12 cellular contexts compared by ENCODE assay signal in genomic region chr4:52868138-52868537, GRCh38. TPM values are rescaled to one million over a fixed set of nuclear protein-coding genes. Genes with fewer than 3 reads are reported as not detected.
DNase-seq lines count a peak whose midpoint lies in the region; ATAC-seq, FAIRE-seq and TF ChIP-seq lines count a peak whose summit lies in the region.
"Had no signal": no experiment of that assay in that cellular context is flagged by ENCODE, and none has a peak within 500 bp of the region (broad histone marks: within the 10 kb centered on the region; RNA-seq: fewer than 3 reads in every experiment).

No MANE protein-coding gene starts in this region.

- no peak for FAIRE-seq in small intestine (lab: Jason Lieb, UNC)
- FAIRE-seq: GM19239, islet of Langerhans had no signal

- WGBS in right lobe of liver (ENCODE audit: insufficient coverage, low coverage, low lambda C conversion rate, missing lambda C conversion rate), result 78% methylated on average over 3 of the region's 8 CpGs
- WGBS in small intestine, 3 donors, result 71 to 85% (median 76%) methylated on average over 8 of the region's 8 CpGs

- TF ChIP-seq POLR2A in right lobe of liver (IDR thresholded peaks at IDR 0.05), result no peak

- intact Hi-C loops in right lobe of liver (cut with DNase I), result no loop called here
- intact Hi-C loops in upper lobe of right lung (cut with DNase I), result loop anchor here (10.0 kb wide), 1 partner anchor 123 kb away; no protein-coding TSS in a partner anchor

- peak overlapping the region; percentile 44 for H3K4me3 ChIP-seq in coronary artery
- H3K4me3 ChIP-seq in right lobe of liver, result no peak overlapping the region
- no peak overlapping the region for H3K4me3 ChIP-seq in upper lobe of right lung
- no peak overlapping the region for H3K4me3 ChIP-seq in small intestine (ENCODE audit: low read depth in 1 of 2, low read length in 2 of 2)

- H3K9me3 ChIP-seq in right lobe of liver (no peaks in the 10 kb centered on the region), upper lobe of right lung (no peaks in the 10 kb centered on the region), small intestine (ENCODE audit: control insufficient read depth, low read depth) (no peaks in the 10 kb centered on the region)

- H3K27ac ChIP-seq in coronary artery (peak overlapping the region; percentile 76 to 91), right lobe of liver (no peak overlapping the region), upper lobe of right lung (no peak overlapping the region), small intestine (ENCODE audit: low read depth in 1 of 2, low read length in 1 of 2) (no peak overlapping the region)
- H3K27ac ChIP-seq: WERI-Rb-1 had no signal

- peaks cover 0 to 8% (median 0%) of the 10 kb centered on the region in 4 donors for H3K4me1 ChIP-seq in right lobe of liver
- peaks cover 17% of the 10 kb centered on the region for H3K4me1 ChIP-seq in upper lobe of right lung
- H3K4me1 ChIP-seq in small intestine (ENCODE audit: control insufficient read depth in 2 of 2, insufficient read depth in 1 of 2, low read depth in 1 of 2, low read length in 1 of 2), result peaks cover 0 to 4% of the 10 kb centered on the region in 2 donors

- H3K36me3 ChIP-seq in right lobe of liver, result no peaks in the 10 kb centered on the region
- no peaks in the 10 kb centered on the region for H3K36me3 ChIP-seq in upper lobe of right lung
- H3K36me3 ChIP-seq in small intestine (ENCODE audit: control insufficient read depth in 2 of 2, insufficient read depth in 2 of 2, low read length in 2 of 2), result peaks cover 0 to 2% of the 10 kb centered on the region in 2 donors
- H3K36me3 ChIP-seq: WERI-Rb-1 had no signal

- ATAC-seq in right lobe of liver (peak in 3 of 4 donors; percentile 20 to 35 (median 28)), upper lobe of right lung (peak; percentile 76), GM21381 (IDR thresholded peaks at IDR 0.05; ENCODE audit: unreplicated experiment) (no peak)

- TF ChIP-seq CTCF in coronary artery (IDR thresholded peaks at IDR 0.05), result no peak
- TF ChIP-seq CTCF in right lobe of liver (IDR thresholded peaks at IDR 0.05), result no peak
- peak; percentile 10 for TF ChIP-seq CTCF in upper lobe of right lung (IDR thresholded peaks at IDR 0.05)

- DNase-seq in NCI-H345 (lab: John Stamatoyannopoulos, UW), result peak; percentile 25
- DNase-seq in NCI-H345 treated with DMSO at 0.1 percent for 48 hours (lab: John Stamatoyannopoulos, UW; ENCODE audit: unreplicated experiment), result no peak
- no peak for DNase-seq in coronary artery (ENCODE audit: low spot score)
- no peak for DNase-seq in right lobe of liver
- DNase-seq in upper lobe of right lung, result peak; percentile 63
- no peak for DNase-seq in NCI-H2196 treated with DMSO at 0.1 percent for 48 hours (lab: John Stamatoyannopoulos, UW; ENCODE audit: unreplicated experiment)
- no peak for DNase-seq in small intestine
- DNase-seq: activated naive CD4-positive, alpha-beta T cell; WERI-Rb-1 had no signal

- H3K27me3 ChIP-seq in right lobe of liver, result no peaks in the 10 kb centered on the region
- H3K27me3 ChIP-seq in upper lobe of right lung, result peaks cover 4% of the 10 kb centered on the region
- no peaks in the 10 kb centered on the region for H3K27me3 ChIP-seq in small intestine (ENCODE audit: control insufficient read depth in 2 of 2, insufficient read depth in 2 of 2, low read length in 2 of 2)

RNA-seq across cellular contexts. Expression of gene RASL11B, which starts 6.0 kb away (rescaled TPM):
- total RNA-seq in right lobe of liver (1 to 10 TPM in 1 of 6 experiments, under 1 TPM in 5; 0.26 to 1.3 (median 0.37) TPM), upper lobe of right lung (2.2 TPM)
- under 1 TPM in 1 of 3 donors, not detected in 2; 0.60 TPM for polyA plus RNA-seq in small intestine

Comparison
In these comparisons a context has a peak if more than half of its experiments do, and no peak if none do; other contexts are left out.
1. DNase-seq: peak in NCI-H345 (single experiment) and upper lobe of right lung (single experiment); none in NCI-H345 treated with DMSO at 0.1 percent for 48 hours (single experiment), coronary artery (single experiment), right lobe of liver (0 of 3), NCI-H2196 treated with DMSO at 0.1 percent for 48 hours (single experiment) and small intestine (single experiment).
2. H3K27ac ChIP-seq: peak in coronary artery (2 of 2); none in right lobe of liver (0 of 3), upper lobe of right lung (single experiment) and small intestine (0 of 2).